1 cellular context compared by ENCODE assay signal in the genomic region with DNA sequence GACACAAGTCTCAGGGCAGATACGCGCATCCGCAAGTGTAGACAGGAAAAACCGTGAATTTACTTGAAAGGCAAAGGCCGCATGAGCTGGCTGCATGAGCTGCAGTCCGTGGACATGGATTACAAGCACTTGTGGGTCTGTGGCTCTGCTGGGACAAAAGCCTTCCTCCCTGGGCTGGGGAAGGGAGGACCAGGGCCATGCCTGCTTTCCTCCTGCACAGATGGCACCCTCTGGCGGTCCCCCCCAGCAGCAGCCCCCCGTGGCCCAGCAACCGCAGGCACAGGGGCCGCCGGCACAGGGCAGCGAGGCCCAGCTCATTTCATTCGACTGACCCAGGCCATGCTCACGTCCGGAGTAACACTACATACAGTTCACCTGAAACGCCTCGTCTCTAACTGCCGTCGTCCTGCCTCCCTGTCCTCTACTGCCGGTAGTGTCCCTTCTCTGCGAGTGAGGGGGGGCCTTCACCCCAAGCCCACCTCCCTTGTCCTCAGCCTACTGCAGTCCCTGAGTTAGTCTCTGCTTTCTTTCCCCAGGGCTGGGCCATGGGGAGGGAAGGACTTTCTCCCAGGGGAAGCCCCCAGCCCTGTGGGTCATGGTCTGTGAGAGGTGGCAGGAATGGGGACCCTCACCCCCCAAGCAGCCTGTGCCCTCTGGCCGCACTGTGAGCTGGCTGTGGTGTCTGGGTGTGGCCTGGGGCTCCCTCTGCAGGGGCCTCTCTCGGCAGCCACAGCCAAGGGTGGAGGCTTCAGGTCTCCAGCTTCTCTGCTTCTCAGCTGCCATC.
TF ChIP-seq lines count a peak whose summit lies in the region.

No MANE protein-coding gene starts in this region.

TF ChIP-seq in HEK293, 187 proteins besides CTCF, POLR2A, EP300 and RAD21 (continued from another document):
- peak; percentile 35; the same call in 1 of the 2 replicates for TF ChIP-seq ZNF645 (tag by site-specific recombination; IDR thresholded peaks at IDR 0.05)
- TF ChIP-seq GLIS1 (tag by site-specific recombination; IDR thresholded peaks at IDR 0.05), result peak; percentile 79
- peak; percentile 43; the same call in 1 of the 2 replicates for TF ChIP-seq ZXDB (tag by site-specific recombination; IDR thresholded peaks at IDR 0.05)
- TF ChIP-seq ZSCAN30 (tag by site-specific recombination; IDR thresholded peaks at IDR 0.05), result peak; percentile 66; the same call in 1 of the 2 replicates
- 0 out of 2 replicates have a peak, but pooled peaks have one; percentile 10 for TF ChIP-seq ZNF2 (tag by site-specific recombination; IDR thresholded peaks at IDR 0.05)
- no peak for TF ChIP-seq ZNF394 (tag by site-specific recombination; IDR thresholded peaks at IDR 0.05; ENCODE audit: borderline replicate concordance)
- 0 out of 2 replicates have a peak, but pooled peaks have one; percentile 35 for TF ChIP-seq ZFP37 (tag by site-specific recombination; IDR thresholded peaks at IDR 0.05)
- peak; percentile 44; the same call in 1 of the 2 replicates for TF ChIP-seq HIC1 (tag by site-specific recombination; IDR thresholded peaks at IDR 0.05)
- no peak for TF ChIP-seq ZNF518A (tag by site-specific recombination; conservative IDR thresholded peaks at IDR 0.05; ENCODE audit: low read depth)
- TF ChIP-seq ZNF600 (tag by site-specific recombination; IDR thresholded peaks at IDR 0.05), result peak; percentile 50; the same call in 1 of the 2 replicates
- TF ChIP-seq, protein P1, sequence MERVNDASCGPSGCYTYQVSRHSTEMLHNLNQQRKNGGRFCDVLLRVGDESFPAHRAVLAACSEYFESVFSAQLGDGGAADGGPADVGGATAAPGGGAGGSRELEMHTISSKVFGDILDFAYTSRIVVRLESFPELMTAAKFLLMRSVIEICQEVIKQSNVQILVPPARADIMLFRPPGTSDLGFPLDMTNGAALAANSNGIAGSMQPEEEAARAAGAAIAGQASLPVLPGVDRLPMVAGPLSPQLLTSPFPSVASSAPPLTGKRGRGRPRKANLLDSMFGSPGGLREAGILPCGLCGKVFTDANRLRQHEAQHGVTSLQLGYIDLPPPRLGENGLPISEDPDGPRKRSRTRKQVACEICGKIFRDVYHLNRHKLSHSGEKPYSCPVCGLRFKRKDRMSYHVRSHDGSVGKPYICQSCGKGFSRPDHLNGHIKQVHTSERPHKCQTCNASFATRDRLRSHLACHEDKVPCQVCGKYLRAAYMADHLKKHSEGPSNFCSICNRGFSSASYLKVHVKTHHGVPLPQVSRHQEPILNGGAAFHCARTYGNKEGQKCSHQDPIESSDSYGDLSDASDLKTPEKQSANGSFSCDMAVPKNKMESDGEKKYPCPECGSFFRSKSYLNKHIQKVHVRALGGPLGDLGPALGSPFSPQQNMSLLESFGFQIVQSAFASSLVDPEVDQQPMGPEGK (tag by site-specific recombination; IDR thresholded peaks at IDR 0.05), result peak; percentile 89
- no peak for TF ChIP-seq ZNF19 (tag by site-specific recombination; IDR thresholded peaks at IDR 0.05; ENCODE audit: low read depth)
- TF ChIP-seq ZBTB48 (tag by site-specific recombination; IDR thresholded peaks at IDR 0.05), result peak; percentile 46; the same call in 1 of the 2 replicates
- peak; percentile 93 for TF ChIP-seq GLIS2 (tag by site-specific recombination; IDR thresholded peaks at IDR 0.05)
- 0 out of 2 replicates have a peak, but pooled peaks have one; percentile 49 for TF ChIP-seq ZBTB44 (tag by site-specific recombination; IDR thresholded peaks at IDR 0.05)
- TF ChIP-seq SCRT2 (tag by site-specific recombination; IDR thresholded peaks at IDR 0.05), result peak; percentile 38
- TF ChIP-seq KLF9 (tag by site-specific recombination; IDR thresholded peaks at IDR 0.05; ENCODE audit: low read depth), result 0 out of 2 replicates have a peak, but pooled peaks have one; percentile 24
- TF ChIP-seq ZNF174 (tag by site-specific recombination; IDR thresholded peaks at IDR 0.05), result no peak
- TF ChIP-seq, protein P2, sequence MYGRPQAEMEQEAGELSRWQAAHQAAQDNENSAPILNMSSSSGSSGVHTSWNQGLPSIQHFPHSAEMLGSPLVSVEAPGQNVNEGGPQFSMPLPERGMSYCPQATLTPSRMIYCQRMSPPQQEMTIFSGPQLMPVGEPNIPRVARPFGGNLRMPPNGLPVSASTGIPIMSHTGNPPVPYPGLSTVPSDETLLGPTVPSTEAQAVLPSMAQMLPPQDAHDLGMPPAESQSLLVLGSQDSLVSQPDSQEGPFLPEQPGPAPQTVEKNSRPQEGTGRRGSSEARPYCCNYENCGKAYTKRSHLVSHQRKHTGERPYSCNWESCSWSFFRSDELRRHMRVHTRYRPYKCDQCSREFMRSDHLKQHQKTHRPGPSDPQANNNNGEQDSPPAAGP (tag by site-specific recombination; IDR thresholded peaks at IDR 0.05), result peak; percentile 14; the same call in 1 of the 2 replicates
- TF ChIP-seq, protein P3, sequence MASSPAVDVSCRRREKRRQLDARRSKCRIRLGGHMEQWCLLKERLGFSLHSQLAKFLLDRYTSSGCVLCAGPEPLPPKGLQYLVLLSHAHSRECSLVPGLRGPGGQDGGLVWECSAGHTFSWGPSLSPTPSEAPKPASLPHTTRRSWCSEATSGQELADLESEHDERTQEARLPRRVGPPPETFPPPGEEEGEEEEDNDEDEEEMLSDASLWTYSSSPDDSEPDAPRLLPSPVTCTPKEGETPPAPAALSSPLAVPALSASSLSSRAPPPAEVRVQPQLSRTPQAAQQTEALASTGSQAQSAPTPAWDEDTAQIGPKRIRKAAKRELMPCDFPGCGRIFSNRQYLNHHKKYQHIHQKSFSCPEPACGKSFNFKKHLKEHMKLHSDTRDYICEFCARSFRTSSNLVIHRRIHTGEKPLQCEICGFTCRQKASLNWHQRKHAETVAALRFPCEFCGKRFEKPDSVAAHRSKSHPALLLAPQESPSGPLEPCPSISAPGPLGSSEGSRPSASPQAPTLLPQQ (tag by site-specific recombination; IDR thresholded peaks at IDR 0.05), result 0 out of 2 replicates have a peak, but pooled peaks have one; percentile 37
- TF ChIP-seq ZBTB10 (tag by site-specific recombination; IDR thresholded peaks at IDR 0.05), result peak; percentile 67
- peak; percentile 36; the same call in 1 of the 2 replicates for TF ChIP-seq ZNF561 (tag by site-specific recombination; IDR thresholded peaks at IDR 0.05; ENCODE audit: borderline replicate concordance)
- TF ChIP-seq ZNF423 (tag by site-specific recombination; IDR thresholded peaks at IDR 0.05), result 0 out of 2 replicates have a peak, but pooled peaks have one; percentile 5
